Comparison of ENCODE assay signal across 14 cellular contexts in genomic region chr1:235943581-235944114, GRCh38.
DNase-seq lines count a peak whose midpoint lies in the region; ATAC-seq and TF ChIP-seq lines count a peak whose summit lies in the region.
"Had no signal": no experiment of that assay in that cellular context is flagged by ENCODE, and none has a peak within 500 bp of the region (broad histone marks: within the 10 kb centered on the region; RNA-seq: fewer than 3 reads in every experiment).

No MANE protein-coding gene starts in this region.

- H3K27me3 Mint-ChIP-seq in activated T-helper 1 cell treated with anti-CD3 and anti-CD28 coated beads, Interleukin-12 subunit alpha, Interleukin-12 subunit beta, Interleukin-2, Interleukin-4 antibody, amounts not matched to agents 30 ng/mL and 10 ng/mL and 1 ng/mL, durations not matched to agents 14 hours and 24 hours and 36 hours (ENCODE audit: insufficient read depth): peaks cover 4% of the 10 kb centered on the region
- H3K27me3 Mint-ChIP-seq: stimulated activated naive CD8-positive, alpha-beta T cell treated with anti-CD3 and anti-CD28 coated beads, Interleukin-15, amount 100 ng/mL, for 72 hours had no signal

- H3K4me3 ChIP-seq in HFF-Myc (replicated peaks; ENCODE audit: low read depth, low read length) (no peak overlapping the region), fibroblast of mammary gland (ENCODE audit: control insufficient read depth, low read depth, low read length) (no peak overlapping the region), smooth muscle cell (no peak overlapping the region), right atrium auricular region (no peak overlapping the region)
- no peak overlapping the region for H3K4me3 ChIP-seq in effector memory CD4-positive, alpha-beta T cell (ENCODE audit: insufficient read depth, low read depth, low read length, poor library complexity, severe bottlenecking)
- H3K4me3 ChIP-seq: HAP-1 had no signal

- H3K4me2 ChIP-seq in smooth muscle cell: peak overlapping the region; percentile 72

- H3K9me3 Mint-ChIP-seq in activated T-helper 1 cell treated with anti-CD3 and anti-CD28 coated beads, Interleukin-12 subunit alpha, Interleukin-12 subunit beta, Interleukin-2, Interleukin-4 antibody, amounts not matched to agents 30 ng/mL and 10 ng/mL and 1 ng/mL, durations not matched to agents 14 hours and 24 hours and 36 hours: peaks cover 10% of the 10 kb centered on the region

- no peaks in the 10 kb centered on the region for H4K20me1 ChIP-seq in smooth muscle cell (ENCODE audit: low read depth)

- H3K9me3 ChIP-seq in smooth muscle cell (replicated peaks; ENCODE audit: low read depth) (no peaks in the 10 kb centered on the region), right atrium auricular region (no peaks in the 10 kb centered on the region)
- H3K9me3 ChIP-seq in effector memory CD4-positive, alpha-beta T cell (ENCODE audit: control insufficient read depth, low read length): no peaks in the 10 kb centered on the region
- H3K9me3 ChIP-seq: HAP-1 had no signal

- H2AFZ ChIP-seq in smooth muscle cell (ENCODE audit: low read depth): peak overlapping the region; percentile 2

- no peaks in the 10 kb centered on the region for H3K79me2 ChIP-seq in smooth muscle cell (ENCODE audit: low read depth)

- TF ChIP-seq CTCF in HFF-Myc (IDR thresholded peaks at IDR 0.05; ENCODE audit: low read depth, low read length, missing control alignments) (no peak), fibroblast of mammary gland (conservative IDR thresholded peaks at IDR 0.05; ENCODE audit: control insufficient read depth, insufficient read depth, low read depth, low read length) (no peak), smooth muscle cell (IDR thresholded peaks at IDR 0.05; ENCODE audit: borderline replicate concordance, insufficient read depth, poor library complexity, severe bottlenecking) (no peak), right atrium auricular region (IDR thresholded peaks at IDR 0.05) (no peak)

- no peak overlapping the region for H3K27ac Mint-ChIP-seq in activated T-helper 1 cell treated with anti-CD3 and anti-CD28 coated beads, Interleukin-12 subunit alpha, Interleukin-12 subunit beta, Interleukin-2, Interleukin-4 antibody, amounts not matched to agents 30 ng/mL and 10 ng/mL and 1 ng/mL, durations not matched to agents 14 hours and 24 hours and 36 hours

- 6% methylated on average over 9 of the region's 9 CpGs for WGBS in smooth muscle cell (ENCODE audit: low lambda C conversion rate)

- no peak for ATAC-seq in GM21717 (IDR thresholded peaks at IDR 0.05; ENCODE audit: unreplicated experiment)
- ATAC-seq: stimulated activated naive CD8-positive, alpha-beta T cell treated with anti-CD3 and anti-CD28 coated beads, Interleukin-15, amount 100 ng/mL, for 72 hours had no signal

- no peak overlapping the region for H3K4me3 Mint-ChIP-seq in activated T-helper 1 cell treated with anti-CD3 and anti-CD28 coated beads, Interleukin-12 subunit alpha, Interleukin-12 subunit beta, Interleukin-2, Interleukin-4 antibody, amounts not matched to agents 30 ng/mL and 10 ng/mL and 1 ng/mL, durations not matched to agents 14 hours and 24 hours and 36 hours
- H3K4me3 Mint-ChIP-seq: stimulated activated naive CD8-positive, alpha-beta T cell treated with anti-CD3 and anti-CD28 coated beads, Interleukin-15, amount 100 ng/mL, for 72 hours had no signal

- H3K4me1 Mint-ChIP-seq in activated T-helper 1 cell treated with anti-CD3 and anti-CD28 coated beads, Interleukin-12 subunit alpha, Interleukin-12 subunit beta, Interleukin-2, Interleukin-4 antibody, amounts not matched to agents 30 ng/mL and 10 ng/mL and 1 ng/mL, durations not matched to agents 14 hours and 24 hours and 36 hours (ENCODE audit: low read depth): peaks cover 39% of the 10 kb centered on the region

- H3K27me3 ChIP-seq in smooth muscle cell (ENCODE audit: low read depth) (no peaks in the 10 kb centered on the region), right atrium auricular region (no peaks in the 10 kb centered on the region)
- no peaks in the 10 kb centered on the region for H3K27me3 ChIP-seq in effector memory CD4-positive, alpha-beta T cell (replicated peaks; ENCODE audit: control insufficient read depth, insufficient read depth, low read length, poor library complexity, severe bottlenecking)

- DNase-seq in HFF-Myc (ENCODE audit: extremely low read depth, low read depth): peak; percentile 91
- peak; percentile 93 for DNase-seq in SIG-M5 treated with dmso at 0.1 percent for 504 hours (lab: John Stamatoyannopoulos, UW; ENCODE audit: unreplicated experiment)
- DNase-seq in fibroblast of mammary gland (ENCODE audit: low read depth): peak; percentile 96
- DNase-seq in smooth muscle cell (lab: John Stamatoyannopoulos, UW; ENCODE audit: unreplicated experiment): peak; percentile 13
- DNase-seq in right atrium auricular region (ENCODE audit: low spot score): no peak
- no peak for DNase-seq in activated T-helper 1 cell treated with anti-CD3 and anti-CD28 coated beads, Interleukin-12 subunit alpha, Interleukin-12 subunit beta, Interleukin-2, Interleukin-4 antibody, amounts not matched to agents 30 ng/mL and 10 ng/mL and 1 ng/mL, durations not matched to agents 14 hours and 24 hours and 36 hours (ENCODE audit: low spot score)
- no peak for DNase-seq in effector memory CD4-positive, alpha-beta T cell
- DNase-seq: DND-41; hypothalamus; NCI-H748 treated with DMSO at 0.1 percent for 48 hours; stimulated activated CD4-positive, alpha-beta T cell treated with anti-CD3 and anti-CD28 coated beads, Interleukin-15, amount 100 ng/mL, for 24 hours; stimulated activated naive CD8-positive, alpha-beta T cell treated with anti-CD3 and anti-CD28 coated beads, Interleukin-15, amount 100 ng/mL, for 72 hours had no signal

- peak overlapping the region; percentile 88 for H3K27ac ChIP-seq in smooth muscle cell (ENCODE audit: low read depth)
- no peak overlapping the region for H3K27ac ChIP-seq in right atrium auricular region
- no peak overlapping the region for H3K27ac ChIP-seq in effector memory CD4-positive, alpha-beta T cell (ENCODE audit: insufficient read depth, low read length, poor library complexity, severe bottlenecking)

- H3F3A ChIP-seq in smooth muscle cell (ENCODE audit: low read depth): peaks cover 12% of the 10 kb centered on the region

- intact Hi-C loops in activated T-helper 1 cell treated with anti-CD3 and anti-CD28 coated beads, Interleukin-12 subunit alpha, Interleukin-12 subunit beta, Interleukin-2, Interleukin-4 antibody, amounts not matched to agents 30 ng/mL and 10 ng/mL and 1 ng/mL, durations not matched to agents 14 hours and 24 hours and 36 hours (cut with micrococcal nuclease): no loop called here

- H3K9ac ChIP-seq in smooth muscle cell (ENCODE audit: low read depth): peak overlapping the region; percentile 60

- H3K36me3 ChIP-seq in smooth muscle cell (ENCODE audit: low read depth) (no peaks in the 10 kb centered on the region), right atrium auricular region (no peaks in the 10 kb centered on the region)
- H3K36me3 ChIP-seq in effector memory CD4-positive, alpha-beta T cell (ENCODE audit: control insufficient read depth, insufficient read depth, low read length): no peaks in the 10 kb centered on the region
- H3K36me3 ChIP-seq: HAP-1 had no signal

- H3K4me1 ChIP-seq in smooth muscle cell (ENCODE audit: low read depth) (peaks cover 5% of the 10 kb centered on the region), right atrium auricular region (peaks cover 0 to 11% of the 10 kb centered on the region in 2 donors)
- peaks cover 3% of the 10 kb centered on the region for H3K4me1 ChIP-seq in effector memory CD4-positive, alpha-beta T cell (ENCODE audit: control insufficient read depth, insufficient read depth, low read length, poor library complexity, severe bottlenecking)
- H3K4me1 ChIP-seq: HAP-1 had no signal

- H3K36me3 Mint-ChIP-seq in activated T-helper 1 cell treated with anti-CD3 and anti-CD28 coated beads, Interleukin-12 subunit alpha, Interleukin-12 subunit beta, Interleukin-2, Interleukin-4 antibody, amounts not matched to agents 30 ng/mL and 10 ng/mL and 1 ng/mL, durations not matched to agents 14 hours and 24 hours and 36 hours (ENCODE audit: low read depth): no peaks in the 10 kb centered on the region

Comparison
In these comparisons a context has a peak if more than half of its experiments do, and no peak if none do; other contexts are left out.
1. DNase-seq: peak in HFF-Myc (single experiment), SIG-M5 treated with dmso at 0.1 percent for 504 hours (single experiment), fibroblast of mammary gland (single experiment) and smooth muscle cell (single experiment); none in right atrium auricular region (single experiment), activated T-helper 1 cell treated with anti-CD3 and anti-CD28 coated beads, Interleukin-12 subunit alpha, Interleukin-12 subunit beta, Interleukin-2, Interleukin-4 antibody, amounts not matched to agents 30 ng/mL and 10 ng/mL and 1 ng/mL, durations not matched to agents 14 hours and 24 hours and 36 hours (single experiment) and effector memory CD4-positive, alpha-beta T cell (0 of 3).